ENCODE assay signal across 8 cellular contexts in the genomic region with DNA sequence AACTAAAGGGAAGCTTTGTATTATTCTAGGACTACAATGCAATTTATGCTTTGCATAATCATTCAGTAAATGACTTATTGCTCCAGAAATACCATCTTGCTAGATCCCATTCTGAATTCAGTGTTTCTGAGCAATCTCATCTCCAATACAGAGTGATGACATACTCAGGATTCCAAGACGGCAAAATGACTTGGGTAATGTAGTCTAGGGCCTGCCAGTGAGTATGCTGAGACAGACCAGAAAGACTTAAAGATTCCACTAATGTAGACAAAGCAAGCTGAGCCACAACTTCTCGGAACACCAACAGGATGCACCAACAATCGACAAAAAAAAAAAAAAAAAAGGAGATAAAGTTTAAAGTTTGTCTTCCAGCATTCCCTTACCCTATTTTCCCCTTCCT. TPM values are rescaled to one million over a fixed set of nuclear protein-coding genes. Genes with fewer than 3 reads are reported as not detected.
DNase-seq lines count a peak whose midpoint lies in the region; ATAC-seq and TF ChIP-seq lines count a peak whose summit lies in the region.

No MANE protein-coding gene starts in this region.

- peak overlapping the region; percentile 85 for H3K27ac ChIP-seq in brain microvascular endothelial cell
- H3K27ac ChIP-seq in upper lobe of left lung: peak overlapping the region; percentile 92 to 94 (median 92)

- DNase-seq in AG20443 (ENCODE audit: low spot score) (peak; percentile 33), KBM-7 (peak; percentile 25), brain microvascular endothelial cell (peak; percentile 70), lower leg skin (ENCODE audit: low spot score in 2 of 2) (no peak), upper lobe of left lung (no peak), DMS79 treated with DMSO at 0.1 percent for 48 hours (lab: John Stamatoyannopoulos, UW) (no peak), mucosa of gallbladder (ENCODE audit: low spot score) (no peak)

- intact Hi-C loops in lower leg skin (cut with DNase I; ENCODE audit: low total_unique reads): loop anchor here (10.0 kb wide), 1 partner anchor 382 kb away; a partner anchor contains a TSS

- TF ChIP-seq CTCF in brain microvascular endothelial cell (IDR thresholded peaks at IDR 0.05; ENCODE audit: low read depth, low read length, missing control alignments) (no peak), lower leg skin (IDR thresholded peaks at IDR 0.05) (no peak), upper lobe of left lung (IDR thresholded peaks at IDR 0.05) (no peak)

- no peaks in the 10 kb centered on the region for H3K36me3 ChIP-seq in brain microvascular endothelial cell (replicated peaks)
- H3K36me3 ChIP-seq in upper lobe of left lung: no peaks in the 10 kb centered on the region

- no peak for TF ChIP-seq POLR2A in lower leg skin (IDR thresholded peaks at IDR 0.05)
- TF ChIP-seq POLR2A in upper lobe of left lung (IDR thresholded peaks at IDR 0.05): no peak

- H3K4me3 ChIP-seq in brain microvascular endothelial cell (ENCODE audit: low read depth, low read length) (peak overlapping the region; percentile 73), lower leg skin (ENCODE audit: low read depth, poor library complexity, severe bottlenecking) (peak overlapping the region; percentile 70), upper lobe of left lung (peak overlapping the region in 3 of 4 donors; percentile 82 to 92 (median 82))

- no peak for TF ChIP-seq EP300 in upper lobe of left lung (IDR thresholded peaks at IDR 0.05)

- no peak for ATAC-seq in upper lobe of left lung (ENCODE audit: low FRiP score in 2 of 2)
- ATAC-seq in GM19452 (IDR thresholded peaks at IDR 0.05; ENCODE audit: unreplicated experiment): no peak

- in situ Hi-C loops in KBM-7 (cut with MboI; ENCODE audit: low pct_unique_long_range_greater_than_20kb, low sequenced_read_pairs) (loop anchor here (10.0 to 25.0 kb wide), 2 partner anchors 255 to 542 kb away; no protein-coding TSS in a partner anchor), brain microvascular endothelial cell (cut with HindIII; ENCODE audit: low pct_ligation_motif_present, low sequenced_read_pairs) (no loop called here)

- no peaks in the 10 kb centered on the region for H3K27me3 ChIP-seq in brain microvascular endothelial cell (replicated peaks)
- no peaks in the 10 kb centered on the region for H3K27me3 ChIP-seq in upper lobe of left lung

- H3K4me1 ChIP-seq in upper lobe of left lung: peaks cover 32 to 39% (median 35%) of the 10 kb centered on the region in 4 donors

- WGBS in lower leg skin, 2 donors: 4 to 18% methylated on average over 3 of the region's 3 CpGs
- whole genome bisulfite sequencing in upper lobe of left lung, 2 donors: 15 to 28% methylated on average over 3 of the region's 3 CpGs

- no peaks in the 10 kb centered on the region for H3K9me3 ChIP-seq in upper lobe of left lung

RNA-seq across cellular contexts. Expression of a gene that starts 0.9 kb away (rescaled TPM):
- total RNA-seq in lower leg skin (10 to 100 TPM; 26.0 to 45.2 (median 37.3) TPM), upper lobe of left lung (10 to 100 TPM; 17.4 to 38.8 (median 29.2) TPM), mucosa of gallbladder (32.8 TPM)

Comparison
In these comparisons a context has a peak if more than half of its experiments do, and no peak if none do; other contexts are left out.
1. DNase-seq: peak in AG20443 (single experiment), KBM-7 (single experiment) and brain microvascular endothelial cell (single experiment); none in lower leg skin (0 of 2), upper lobe of left lung (0 of 2), DMS79 treated with DMSO at 0.1 percent for 48 hours (single experiment) and mucosa of gallbladder (single experiment).
2. Peak in every context shown above with its lines, with median percentiles within 50 percentile points of each other: H3K4me3 ChIP-seq.